Comparison of ENCODE assay signal across 17 cellular contexts in genomic region chr7:19020062-19020461, GRCh38.
"Had no signal": no experiment of that assay in that cellular context is flagged by ENCODE, and none has a peak within 500 bp of the region (broad histone marks: within the 10 kb centered on the region; RNA-seq: fewer than 3 reads in every experiment).

No MANE protein-coding gene starts in this region.

- H3K4me3 ChIP-seq: cardiac muscle cell, left ventricle myocardium inferior, mucosa of descending colon, pancreas, thoracic aorta had no signal

- H3K9me3 ChIP-seq: pancreas had no signal

- H3K4me1 ChIP-seq: left ventricle myocardium inferior, pancreas had no signal

- H3K27me3 ChIP-seq: cardiac muscle cell, pancreas had no signal

- H3K27ac ChIP-seq: cardiac muscle cell, left ventricle myocardium inferior, pancreas, thoracic aorta had no signal

- ATAC-seq: activated naive CD8-positive, alpha-beta T cell treated with anti-CD3 and anti-CD28 coated beads, Interleukin-2, amount 50 U/mL, for 24 hours; mucosa of descending colon; naive thymus-derived CD4-positive, alpha-beta T cell; pancreas; stimulated activated effector memory CD8-positive, alpha-beta T cell treated with anti-CD3 and anti-CD28 coated beads, Interleukin-12 subunit alpha, Interleukin-12 subunit beta, amount 100 ng/mL, for 72 hours had no signal

- DNase-seq: activated CD4-positive, alpha-beta T cell treated with anti-CD3 and anti-CD28 coated beads, Interleukin-2, amount 10 ng/mL, durations not matched to agents 7 days and 5 days; activated naive CD4-positive, alpha-beta T cell; activated naive CD8-positive, alpha-beta T cell treated with anti-CD3 and anti-CD28 coated beads, Interleukin-2, amount 50 U/mL, for 24 hours; activated T-cell treated with anti-CD3 and anti-CD28 coated beads for 4 hours; aorta; erythroblast; hippocampal formation; kidney; left ventricle myocardium inferior; mucosa of descending colon; naive thymus-derived CD4-positive, alpha-beta T cell; pancreas; stimulated activated CD4-positive, alpha-beta T cell treated with anti-CD3 and anti-CD28 coated beads, Interleukin-12 subunit alpha, Interleukin-12 subunit beta, amount 100 ng/mL, for 4 hours; stimulated activated CD4-positive, alpha-beta T cell treated with anti-CD3 and anti-CD28 coated beads, Interleukin-2, amount 100 ng/mL, for 24 hours had no signal

- H3K36me3 ChIP-seq: cardiac muscle cell, left ventricle myocardium inferior, pancreas, thoracic aorta had no signal
